14 cellular contexts compared by ENCODE assay signal in genomic region chr19:50312967-50313811, GRCh38. TPM values are rescaled to one million over a fixed set of nuclear protein-coding genes. Genes with fewer than 3 reads are reported as not detected.
DNase-seq lines count a peak whose midpoint lies in the region; ATAC-seq and TF ChIP-seq lines count a peak whose summit lies in the region.
"Had no signal": no experiment of that assay in that cellular context is flagged by ENCODE, and none has a peak within 500 bp of the region (broad histone marks: within the 10 kb centered on the region; RNA-seq: fewer than 3 reads in every experiment).

No MANE protein-coding gene starts in this region.

- TF ChIP-seq CTCF in CD14-positive monocyte (IDR thresholded peaks at IDR 0.05) (no peak), H9 (conservative IDR thresholded peaks at IDR 0.05) (no peak), mesothelial cell of epicardium (IDR thresholded peaks at IDR 0.05; ENCODE audit: unreplicated experiment) (no peak), transverse colon (IDR thresholded peaks at IDR 0.05) (no peak), upper lobe of right lung (IDR thresholded peaks at IDR 0.05) (no peak)

- H3K36me3 ChIP-seq in transverse colon (no peaks in the 10 kb centered on the region), upper lobe of right lung (no peaks in the 10 kb centered on the region)

- peaks cover 24% of the 10 kb centered on the region for H3K23me2 ChIP-seq in H9 (ENCODE audit: insufficient read length, low read depth, low read length, poor library complexity, severe bottlenecking)

- no peak for DNase-seq in CD14-positive monocyte (ENCODE audit: low spot score)
- DNase-seq in H9, result no peak
- DNase-seq in central memory CD8-positive, alpha-beta T cell (ENCODE audit: low spot score in 2 of 2), result no peak
- DNase-seq in mesothelial cell of epicardium (ENCODE audit: low spot score in 2 of 2, unreplicated experiment in 2 of 2), result no peak
- DNase-seq in activated gamma-delta T cell treated with Interleukin-2 at 50 U/mL for 16 hours, result no peak
- no peak for DNase-seq in transverse colon
- DNase-seq in upper lobe of right lung, result no peak
- no peak for DNase-seq in DMS114 treated with DMSO at 0.1 percent for 48 hours (lab: John Stamatoyannopoulos, UW; ENCODE audit: unreplicated experiment)
- DNase-seq: activated CD4-positive, alpha-beta memory T cell treated with anti-CD3 and anti-CD28 coated beads, Interleukin-2, amount 10 ng/mL, durations not matched to agents 7 days and 5 days; AML-193; effector memory CD4-positive, alpha-beta T cell; hippocampal formation had no signal

- no peak overlapping the region for H3K18ac ChIP-seq in H9 (ENCODE audit: insufficient read length, low read depth, low read length)

- H2AFZ ChIP-seq in H9 (ENCODE audit: low read length), result no peak overlapping the region

- H3K56ac ChIP-seq in H9 (ENCODE audit: insufficient read length, low read depth, low read length), result no peak overlapping the region

- peak overlapping the region; percentile 29 for H3K27ac ChIP-seq in H9 (ENCODE audit: insufficient read length, low read depth, low read length)
- H3K27ac ChIP-seq in transverse colon, result no peak overlapping the region
- no peak overlapping the region for H3K27ac ChIP-seq in upper lobe of right lung
- H3K27ac ChIP-seq: VCaP had no signal

- no peak overlapping the region for H3K14ac ChIP-seq in H9 (ENCODE audit: insufficient read depth, low read length)

- H3K79me2 ChIP-seq in H9 (ENCODE audit: insufficient read depth, low read length), result no peaks in the 10 kb centered on the region

- intact Hi-C loops in CD14-positive monocyte (cut with micrococcal nuclease) (no loop called here), transverse colon (cut with DNase I; ENCODE audit: low total_unique reads) (no loop called here), upper lobe of right lung (cut with DNase I) (no loop called here)

- no peak overlapping the region for H2BK120ac ChIP-seq in H9 (ENCODE audit: low read depth, low read length, poor library complexity, severe bottlenecking)

- H3K9me3 ChIP-seq in H9 (ENCODE audit: control insufficient read depth, low read depth, low read length) (no peaks in the 10 kb centered on the region), transverse colon (no peaks in the 10 kb centered on the region), upper lobe of right lung (no peaks in the 10 kb centered on the region)

- no peaks in the 10 kb centered on the region for H4K20me1 ChIP-seq in H9 (ENCODE audit: control insufficient read depth, insufficient read depth, insufficient read length)

- in situ Hi-C loops in transverse colon (cut with MboI; ENCODE audit: low pct_ligation_motif_present in 1 of 4, low pct_unique_long_range_greater_than_20kb in 1 of 4, low sequenced_read_pairs in 3 of 4), result no loop called here

- TF ChIP-seq EP300 in transverse colon (IDR thresholded peaks at IDR 0.05; ENCODE audit: low read depth), result no peak

- no peak overlapping the region for H3K9ac ChIP-seq in H9 (ENCODE audit: extremely low read depth, insufficient read length, low read length)

- H3K27me3 Mint-ChIP-seq in CD14-positive monocyte (ENCODE audit: low read depth in 3 of 3) (peaks cover 67 to 91% (median 87%) of the 10 kb centered on the region in 3 donors), H9 (ENCODE audit: low read depth) (peaks cover 16% of the 10 kb centered on the region), mesothelial cell of epicardium (ENCODE audit: low read depth) (peaks cover 70% of the 10 kb centered on the region)
- H3K27me3 Mint-ChIP-seq in central memory CD8-positive, alpha-beta T cell, result peaks cover 81% of the 10 kb centered on the region

- no peak overlapping the region for H2BK15ac ChIP-seq in H9 (ENCODE audit: low read depth, low read length)

- H3K4me1 ChIP-seq in H9 (ENCODE audit: insufficient read depth, low read length) (no peaks in the 10 kb centered on the region), transverse colon (no peaks in the 10 kb centered on the region), upper lobe of right lung (no peaks in the 10 kb centered on the region)

- H3K4me2 ChIP-seq in H9 (ENCODE audit: insufficient read depth, insufficient read length, low read length), result peak overlapping the region; percentile 72

- H3K4me3 ChIP-seq in transverse colon (no peak overlapping the region), upper lobe of right lung (no peak overlapping the region)

- H3K27me3 ChIP-seq in H9 (ENCODE audit: insufficient read depth, low read length) (no peaks in the 10 kb centered on the region), transverse colon (peaks cover 63% of the 10 kb centered on the region), upper lobe of right lung (peaks cover 51% of the 10 kb centered on the region)

- H3K23ac ChIP-seq in H9 (ENCODE audit: insufficient read length, low read depth, low read length), result no peak overlapping the region

- no peak overlapping the region for H3K27ac Mint-ChIP-seq in CD14-positive monocyte
- peak overlapping the region; percentile 66 to 97 (median 97) for H3K27ac Mint-ChIP-seq in H9
- peak overlapping the region; percentile 35 for H3K27ac Mint-ChIP-seq in central memory CD8-positive, alpha-beta T cell (ENCODE audit: low read depth)
- H3K27ac Mint-ChIP-seq in mesothelial cell of epicardium, result peak overlapping the region; percentile 25
- H3K27ac Mint-ChIP-seq: activated CD4-positive, alpha-beta memory T cell treated with anti-CD3 and anti-CD28 coated beads, Interleukin-2, amount 10 ng/mL, durations not matched to agents 7 days and 5 days; activated T-helper 1 cell treated with anti-CD3 and anti-CD28 coated beads, Interleukin-12 subunit alpha, Interleukin-12 subunit beta, Interleukin-2, Interleukin-4 antibody, amounts not matched to agents 30 ng/mL and 10 ng/mL and 1 ng/mL, durations not matched to agents 14 hours and 24 hours and 36 hours had no signal

- H4K8ac ChIP-seq in H9 (replicated peaks; ENCODE audit: insufficient read length, low read depth, low read length), result no peak overlapping the region

- peak overlapping the region; percentile 9 to 83 for H3K4me3 Mint-ChIP-seq in CD14-positive monocyte
- H3K4me3 Mint-ChIP-seq in H9, result peak overlapping the region; percentile 79 to 81
- no peak overlapping the region for H3K4me3 Mint-ChIP-seq in central memory CD8-positive, alpha-beta T cell
- H3K4me3 Mint-ChIP-seq in mesothelial cell of epicardium, result peak overlapping the region; percentile 53
- H3K4me3 Mint-ChIP-seq: activated CD4-positive, alpha-beta memory T cell treated with anti-CD3 and anti-CD28 coated beads, Interleukin-2, amount 10 ng/mL, durations not matched to agents 7 days and 5 days; activated T-helper 1 cell treated with anti-CD3 and anti-CD28 coated beads, Interleukin-12 subunit alpha, Interleukin-12 subunit beta, Interleukin-2, Interleukin-4 antibody, amounts not matched to agents 30 ng/mL and 10 ng/mL and 1 ng/mL, durations not matched to agents 14 hours and 24 hours and 36 hours had no signal

- H3K4me1 Mint-ChIP-seq in CD14-positive monocyte (peaks cover 3% of the 10 kb centered on the region), H9 (peaks cover 19 to 49% of the 10 kb centered on the region in 2 experiments), mesothelial cell of epicardium (peaks cover 30% of the 10 kb centered on the region)
- H3K4me1 Mint-ChIP-seq in central memory CD8-positive, alpha-beta T cell, result no peaks in the 10 kb centered on the region

- WGBS in H9 (ENCODE audit: extremely low coverage, insufficient read length, low lambda C conversion rate), result no CpG with 5 or more reads among the region's 27 CpGs
- 45% methylated on average over 27 of the region's 27 CpGs; no CpG with 5 or more reads in 1 of the 2 donors for WGBS in transverse colon (ENCODE audit: low coverage in 1 of 2), 2 donors

- no peak overlapping the region for H2BK5ac ChIP-seq in H9 (ENCODE audit: insufficient read length, low read length)

- no peak overlapping the region for H3K4ac ChIP-seq in H9 (ENCODE audit: low read depth, low read length)

- H3K9me3 Mint-ChIP-seq in CD14-positive monocyte (peaks cover 0 to 36% (median 9%) of the 10 kb centered on the region in 7 donors), H9 (no peaks in the 10 kb centered on the region; a peak in 1 of 5 replicates), mesothelial cell of epicardium (no peaks in the 10 kb centered on the region)
- no peaks in the 10 kb centered on the region for H3K9me3 Mint-ChIP-seq in central memory CD8-positive, alpha-beta T cell
- H3K9me3 Mint-ChIP-seq: activated CD4-positive, alpha-beta memory T cell treated with anti-CD3 and anti-CD28 coated beads, Interleukin-2, amount 10 ng/mL, durations not matched to agents 7 days and 5 days; activated T-helper 1 cell treated with anti-CD3 and anti-CD28 coated beads, Interleukin-12 subunit alpha, Interleukin-12 subunit beta, Interleukin-2, Interleukin-4 antibody, amounts not matched to agents 30 ng/mL and 10 ng/mL and 1 ng/mL, durations not matched to agents 14 hours and 24 hours and 36 hours had no signal

- no peak overlapping the region for H2AK5ac ChIP-seq in H9 (ENCODE audit: insufficient read length, low read length)

- ATAC-seq in central memory CD8-positive, alpha-beta T cell (replicated peaks; ENCODE audit: extremely low read depth, poor library complexity, severe bottlenecking), result no peak
- ATAC-seq in upper lobe of right lung, result no peak

- no peak overlapping the region for H3T11ph ChIP-seq in H9 (ENCODE audit: low read length)

- H2BK12ac ChIP-seq in H9 (ENCODE audit: insufficient read length, low read depth, low read length), result no peak overlapping the region

- H4K5ac ChIP-seq in H9 (ENCODE audit: insufficient read length, low read depth, low read length), result no peak overlapping the region

- no peak overlapping the region for H4K91ac ChIP-seq in H9 (ENCODE audit: insufficient read length, low read depth, low read length)

- no peak overlapping the region for H2BK20ac ChIP-seq in H9 (ENCODE audit: low read depth, low read length, poor library complexity, severe bottlenecking)

- no peaks in the 10 kb centered on the region for H3K79me1 ChIP-seq in H9 (ENCODE audit: insufficient read depth, low read depth, low read length, poor library complexity, severe bottlenecking)

- peaks cover 0 to 2% of the 10 kb centered on the region in 2 donors for H3K36me3 Mint-ChIP-seq in CD14-positive monocyte
- H3K36me3 Mint-ChIP-seq in H9 (ENCODE audit: insufficient read depth in 1 of 3, low read depth in 3 of 3), result peaks cover 0 to 16% (median 8%) of the 10 kb centered on the region in 3 experiments; a peak in 5 of 7 replicates
- no peaks in the 10 kb centered on the region for H3K36me3 Mint-ChIP-seq in central memory CD8-positive, alpha-beta T cell (ENCODE audit: insufficient read depth)
- H3K36me3 Mint-ChIP-seq in mesothelial cell of epicardium, result no peaks in the 10 kb centered on the region

- no peak for TF ChIP-seq POLR2A in transverse colon (IDR thresholded peaks at IDR 0.05)

RNA-seq across cellular contexts. Expression of gene KCNC3, which starts 16.0 kb away (rescaled TPM):
- under 1 TPM in 1 of 2 donors, not detected in 1; 0.04 TPM for polyA plus RNA-seq in CD14-positive monocyte
- total RNA-seq in H9 (2021) (15.2 and 17.3 TPM in 2 replicates), mesothelial cell of epicardium (53.4 to 57.7 TPM (median 54.4 TPM) in 3 replicates), transverse colon (under 1 TPM; 0.27 to 0.64 (median 0.49) TPM), upper lobe of right lung (12.8 TPM)

RNA-seq across cellular contexts. Expression of gene NAPSA, which starts 52.2 kb away (rescaled TPM):
- polyA plus RNA-seq in CD14-positive monocyte, result under 1 TPM; 0.27 to 0.52 TPM
- total RNA-seq in H9 (2021) (0.33 and 0.44 TPM in 2 replicates), mesothelial cell of epicardium (2.4 to 3.5 TPM (median 3.2 TPM) in 3 replicates), transverse colon (1 to 10 TPM; 1.6 to 5.0 (median 3.1) TPM), upper lobe of right lung (1,895 TPM)

Comparison
In these comparisons a context has a peak if more than half of its experiments do, and no peak if none do; other contexts are left out.
1. H3K27ac Mint-ChIP-seq: peak in H9 (3 of 3), central memory CD8-positive, alpha-beta T cell (single experiment) and mesothelial cell of epicardium (single experiment); none in CD14-positive monocyte (0 of 7).
2. RNA of gene NAPSA, which starts 52.2 kb away (total RNA-seq): 1,895 TPM in upper lobe of right lung (single experiment); 1.6 to 5.0 TPM in transverse colon, 2.4 to 3.5 TPM in mesothelial cell of epicardium and 0.33 to 0.44 TPM in H9; every median in the first group is over 100 times any median in the second.